17 cellular contexts compared by ENCODE assay signal in genomic region chr2:229752970-229753729, GRCh38. TPM values are rescaled to one million over a fixed set of nuclear protein-coding genes. Genes with fewer than 3 reads are reported as not detected.
DNase-seq lines count a peak whose midpoint lies in the region; ATAC-seq, FAIRE-seq and TF ChIP-seq lines count a peak whose summit lies in the region.
"Had no signal": no experiment of that assay in that cellular context is flagged by ENCODE, and none has a peak within 500 bp of the region (broad histone marks: within the 10 kb centered on the region; RNA-seq: fewer than 3 reads in every experiment).

No MANE protein-coding gene starts in this region.

- no peak overlapping the region for H3K4me3 ChIP-seq in GM23338
- no peak overlapping the region for H3K4me3 ChIP-seq in bronchial epithelial cell (ENCODE audit: low read depth, low read length)
- H3K4me3 ChIP-seq in right lobe of liver: peak overlapping the region in 1 of 3 donors; percentile 11

- H3K27ac Mint-ChIP-seq in GM23338: no peak overlapping the region

- intact Hi-C loops in right lobe of liver (cut with DNase I): no loop called here

- WGBS in right lobe of liver (ENCODE audit: insufficient coverage, low coverage, low lambda C conversion rate, missing lambda C conversion rate): 56% methylated on average over 11 of the region's 11 CpGs

- H3K27ac ChIP-seq in GM23338 (ENCODE audit: low read depth) (no peak overlapping the region), right lobe of liver (peak overlapping the region in 2 of 3 donors; percentile 47 to 49)

- no peaks in the 10 kb centered on the region for H3K9me2 ChIP-seq in GM23338 (ENCODE audit: insufficient read depth)

- no peaks in the 10 kb centered on the region for H3K9me3 ChIP-seq in right lobe of liver

- H3K27me3 Mint-ChIP-seq in GM23338 (ENCODE audit: insufficient read depth, low read depth, poor library complexity): no peaks in the 10 kb centered on the region

- H4K20me1 ChIP-seq in GM23338 (replicated peaks; ENCODE audit: insufficient read depth): no peaks in the 10 kb centered on the region

- no peak overlapping the region for H3K4me3 Mint-ChIP-seq in GM23338

- no peak overlapping the region for H3K4me2 ChIP-seq in GM23338

- DNase-seq in GM23338 (ENCODE audit: low spot score) (peak; percentile 28), NCI-H146 treated with DMSO at 0.1 percent for 48 hours (lab: John Stamatoyannopoulos, UW; ENCODE audit: unreplicated experiment) (peak; percentile 47), bronchial epithelial cell (ENCODE audit: low read depth) (peak; percentile 15), right lobe of liver (no peak), NCI-H510A (lab: John Stamatoyannopoulos, UW) (no peak), GOT3 (lab: John Stamatoyannopoulos, UW) (no peak)
- DNase-seq: ACHN, AML-193, COR-L47, EL, NCI-H2029 treated with DMSO at 0.1 percent for 48 hours, NCI-H510A treated with DMSO at 0.1 percent for 48 hours had no signal

- H3F3A ChIP-seq in GM23338 (replicated peaks; ENCODE audit: low read depth): no peaks in the 10 kb centered on the region

- ATAC-seq in GM23338: no peak; the same call in 2 of the 3 replicates
- ATAC-seq in right lobe of liver: peak; percentile 77 to 81 (median 78)
- no peak for ATAC-seq in HG02981 (IDR thresholded peaks at IDR 0.05; ENCODE audit: unreplicated experiment)
- no peak for ATAC-seq in GM18870 (IDR thresholded peaks at IDR 0.05; ENCODE audit: unreplicated experiment)
- ATAC-seq: HCT116 had no signal

- H3K36me3 ChIP-seq in GM23338 (ENCODE audit: insufficient read depth) (no peaks in the 10 kb centered on the region), bronchial epithelial cell (ENCODE audit: control insufficient read depth, insufficient read depth, low read length) (no peaks in the 10 kb centered on the region), right lobe of liver (no peaks in the 10 kb centered on the region)

- FAIRE-seq in bronchial epithelial cell (lab: Jason Lieb, UNC): no peak
- FAIRE-seq: GM19239 had no signal

- H3K36me3 Mint-ChIP-seq in GM23338 (ENCODE audit: low read depth): no peaks in the 10 kb centered on the region; the same call in 2 of the 3 replicates

- TF ChIP-seq CTCF in GM23338 (conservative IDR thresholded peaks at IDR 0.05; ENCODE audit: low read depth in 2 of 2) (no peak), bronchial epithelial cell (IDR thresholded peaks at IDR 0.05; ENCODE audit: insufficient read depth, low read length, severe bottlenecking) (no peak), right lobe of liver (IDR thresholded peaks at IDR 0.05) (no peak)

- H3K27me3 ChIP-seq in GM23338 (ENCODE audit: insufficient read depth): no peaks in the 10 kb centered on the region
- no peaks in the 10 kb centered on the region for H3K27me3 ChIP-seq in bronchial epithelial cell (ENCODE audit: control insufficient read depth, insufficient read depth, low read length)
- no peaks in the 10 kb centered on the region for H3K27me3 ChIP-seq in right lobe of liver

- H3K4me1 ChIP-seq in GM23338 (ENCODE audit: insufficient read depth): no peaks in the 10 kb centered on the region; the same call in 1 of the 2 replicates
- H3K4me1 ChIP-seq in right lobe of liver: peaks cover 0 to 9% (median 4%) of the 10 kb centered on the region in 4 donors

- H3K9me3 Mint-ChIP-seq in GM23338: peaks cover 2% of the 10 kb centered on the region; the same call in 1 of the 3 replicates

- no peak overlapping the region for H2AFZ ChIP-seq in GM23338

- TF ChIP-seq POLR2A in right lobe of liver (IDR thresholded peaks at IDR 0.05): no peak

- H3K79me2 ChIP-seq in GM23338 (replicated peaks; ENCODE audit: insufficient read depth): no peaks in the 10 kb centered on the region

- peaks cover 14% of the 10 kb centered on the region for H3K4me1 Mint-ChIP-seq in GM23338

TF ChIP-seq in GM23338, 12 proteins besides CTCF, POLR2A, EP300 and RAD21:
- no peak for TF ChIP-seq EZH2 (IDR thresholded peaks at IDR 0.05; ENCODE audit: low read depth, unreplicated experiment)

RNA-seq across cellular contexts. Expression of gene DNER, which starts 38.8 kb away (rescaled TPM):
- 7.1 and 8.8 TPM in 2 replicates for total RNA-seq in GM23338 (2014; rRNA removed; shearing (Covaris generic))
- 4.7 and 5.6 TPM in 2 replicates for polyA plus RNA-seq in GM23338 (2016; fragmentation: Nextera tagmentation; extraction: Ambion mirVana)
- 0.51 and 1.8 TPM in 2 replicates for total RNA-seq in bronchial epithelial cell
- under 1 TPM in 1 of 6 experiments, not detected in 5; 0.13 TPM for total RNA-seq in right lobe of liver
- total RNA-seq: T-helper 1 cell treated with Interleukin-12 subunit alpha and Interleukin-12 subunit beta and Interleukin-4 antibody, amounts not matched to agents 30 ng/mL and 1 ng/mL, for 36 hours had no signal

Comparison
In these comparisons a context has a peak if more than half of its experiments do, and no peak if none do; other contexts are left out.
1. ATAC-seq: peak in right lobe of liver (4 of 4); none in GM23338 (single experiment), HG02981 (single experiment) and GM18870 (single experiment).
2. DNase-seq: peak in GM23338 (single experiment), NCI-H146 treated with DMSO at 0.1 percent for 48 hours (single experiment) and bronchial epithelial cell (single experiment); none in right lobe of liver (0 of 3), NCI-H510A (single experiment) and GOT3 (single experiment).